Comparison of ENCODE assay signal across 8 cellular contexts in the genomic region with DNA sequence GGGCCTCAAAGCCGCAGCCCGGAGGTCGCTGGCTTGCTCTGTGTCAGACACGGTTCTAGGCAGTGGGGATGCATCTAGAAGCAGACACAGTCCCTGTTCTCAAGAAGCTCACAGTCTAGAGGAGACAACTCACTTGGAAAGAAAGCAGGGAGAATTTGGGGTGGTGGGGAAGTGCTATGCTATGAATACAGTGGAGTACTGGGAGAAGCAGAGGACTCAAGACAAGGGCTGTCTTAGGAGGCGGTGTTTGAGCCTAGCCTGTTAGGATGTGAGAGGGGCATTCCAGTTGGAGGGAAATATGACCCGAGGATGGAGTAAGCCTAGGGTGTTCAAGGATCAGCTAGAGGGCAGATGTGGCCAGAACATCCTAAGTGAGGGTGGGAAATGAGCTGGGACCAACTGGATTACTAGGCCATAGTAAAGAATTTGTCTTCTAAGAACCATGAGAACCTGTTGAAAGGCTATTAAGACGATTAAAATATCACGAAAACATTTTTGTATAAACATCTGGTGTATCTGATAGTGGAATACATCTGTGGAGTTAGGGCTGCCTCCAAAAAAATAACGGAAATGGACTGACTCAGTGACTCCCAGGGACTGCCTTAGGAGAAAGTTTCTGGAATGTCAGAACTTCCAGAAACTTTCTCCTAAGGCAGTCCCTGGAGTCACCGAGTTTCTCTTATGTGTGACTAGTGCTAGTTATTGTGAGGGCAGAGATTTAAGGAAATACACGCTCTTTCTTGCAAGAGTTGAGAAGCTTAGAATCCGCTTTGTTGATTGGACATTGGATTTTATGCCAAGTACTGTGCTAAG. TPM values are rescaled to one million over a fixed set of nuclear protein-coding genes. Genes with fewer than 3 reads are reported as not detected.
DNase-seq lines count a peak whose midpoint lies in the region; ATAC-seq and TF ChIP-seq lines count a peak whose summit lies in the region.

No MANE protein-coding gene starts in this region.

- peak; percentile 61 for ATAC-seq in activated naive CD8-positive, alpha-beta T cell treated with anti-CD3 and anti-CD28 coated beads, Interleukin-2, amount 50 U/mL, for 24 hours
- peak; percentile 52 for ATAC-seq in left ventricle myocardium superior
- ATAC-seq in psoas muscle, result peak; percentile 53 to 73 (median 59)
- ATAC-seq in HG03565 (IDR thresholded peaks at IDR 0.05; ENCODE audit: unreplicated experiment), result no peak

- H3K4me3 ChIP-seq in Loucy (ENCODE audit: low read length, poor library complexity, severe bottlenecking) (peak overlapping the region; percentile 76), psoas muscle (peak overlapping the region; percentile 94)

- H3K27me3 Mint-ChIP-seq in activated naive CD8-positive, alpha-beta T cell treated with anti-CD3 and anti-CD28 coated beads, Interleukin-2, amount 50 U/mL, for 24 hours, result peaks cover 6% of the 10 kb centered on the region

- TF ChIP-seq CTCF in Loucy (conservative IDR thresholded peaks at IDR 0.05; ENCODE audit: low read length), result no peak
- no peak for TF ChIP-seq CTCF in psoas muscle (IDR thresholded peaks at IDR 0.05)

- 21 to 28% (median 24%) methylated on average over 12 of the region's 12 CpGs for WGBS in psoas muscle, 3 donors

- H3K9me3 Mint-ChIP-seq in activated naive CD8-positive, alpha-beta T cell treated with anti-CD3 and anti-CD28 coated beads, Interleukin-2, amount 50 U/mL, for 24 hours, result no peaks in the 10 kb centered on the region

- peaks cover 49% of the 10 kb centered on the region for H3K4me1 Mint-ChIP-seq in activated naive CD8-positive, alpha-beta T cell treated with anti-CD3 and anti-CD28 coated beads, Interleukin-2, amount 50 U/mL, for 24 hours

- H3K36me3 Mint-ChIP-seq in activated naive CD8-positive, alpha-beta T cell treated with anti-CD3 and anti-CD28 coated beads, Interleukin-2, amount 50 U/mL, for 24 hours (ENCODE audit: low read depth), result peaks cover 43% of the 10 kb centered on the region

- H4K20me1 ChIP-seq in Loucy (ENCODE audit: insufficient read depth, low read length, poor library complexity, severe bottlenecking), result peaks cover 52% of the 10 kb centered on the region

- intact Hi-C loops in left ventricle myocardium superior (cut with micrococcal nuclease), result no loop called here
- intact Hi-C loops in psoas muscle (cut with DNase I), result loop anchor here in 1 of 2 donors (5.0 kb wide), 1 partner anchor 37 kb away; no protein-coding TSS in a partner anchor

- peak overlapping the region; percentile 92 for H2AFZ ChIP-seq in Loucy (ENCODE audit: low read length)

- H3K4me1 ChIP-seq in Loucy (ENCODE audit: insufficient read depth, low read length, poor library complexity, severe bottlenecking) (peaks cover 50% of the 10 kb centered on the region), psoas muscle (peaks cover 35% of the 10 kb centered on the region)

- no peaks in the 10 kb centered on the region for H3K9me2 ChIP-seq in Loucy (replicated peaks; ENCODE audit: low read depth, low read length)

- peak overlapping the region; percentile 97 for H3K4me2 ChIP-seq in Loucy (ENCODE audit: low read depth, low read length, poor library complexity, severe bottlenecking)

- no peaks in the 10 kb centered on the region for H3K9me3 ChIP-seq in Loucy (ENCODE audit: insufficient read depth, low read depth, low read length)
- no peaks in the 10 kb centered on the region for H3K9me3 ChIP-seq in psoas muscle

- peak; percentile 20 for DNase-seq in NCI-H2107 treated with DMSO at 0.1 percent for 48 hours (lab: John Stamatoyannopoulos, UW; ENCODE audit: unreplicated experiment)
- no peak for DNase-seq in NCI-H2107 (lab: John Stamatoyannopoulos, UW)
- peak; percentile 16 for DNase-seq in H4 (ENCODE audit: low spot score)
- no peak for DNase-seq in activated naive CD8-positive, alpha-beta T cell treated with anti-CD3 and anti-CD28 coated beads, Interleukin-2, amount 50 U/mL, for 24 hours
- no peak for DNase-seq in left ventricle myocardium superior
- DNase-seq in psoas muscle, result peak in 1 of 2 donors; percentile 21

- H3K27ac ChIP-seq in psoas muscle, result peak overlapping the region; percentile 97

- peak overlapping the region; percentile 85 for H3K9ac ChIP-seq in Loucy (ENCODE audit: low read depth, low read length, poor library complexity, severe bottlenecking)

- no peaks in the 10 kb centered on the region for H3F3A ChIP-seq in Loucy (ENCODE audit: low read depth)

- H3K4me3 Mint-ChIP-seq in activated naive CD8-positive, alpha-beta T cell treated with anti-CD3 and anti-CD28 coated beads, Interleukin-2, amount 50 U/mL, for 24 hours, result peak overlapping the region; percentile 86

- H3K79me2 ChIP-seq in Loucy (ENCODE audit: insufficient read depth, low read length), result peaks cover 84% of the 10 kb centered on the region

- H3K27me3 ChIP-seq in Loucy (ENCODE audit: insufficient read depth, low read length, poor library complexity, severe bottlenecking) (no peaks in the 10 kb centered on the region), psoas muscle (ENCODE audit: insufficient read depth in 3 of 3, low read length in 2 of 3) (no peaks in the 10 kb centered on the region)

- H3K36me3 ChIP-seq in Loucy (ENCODE audit: insufficient read depth, low read length) (no peaks in the 10 kb centered on the region), psoas muscle (ENCODE audit: insufficient read depth in 1 of 2, low read depth in 1 of 2) (peaks cover 3 to 20% of the 10 kb centered on the region in 2 donors)

- H3K27ac Mint-ChIP-seq in activated naive CD8-positive, alpha-beta T cell treated with anti-CD3 and anti-CD28 coated beads, Interleukin-2, amount 50 U/mL, for 24 hours, result peak overlapping the region; percentile 99

RNA-seq across cellular contexts. Expression of gene PITPNB, which starts 1.1 kb away (rescaled TPM):
- 10.3 and 14.2 TPM in 2 replicates for total RNA-seq in H4 (2014; rRNA removed; shearing (Covaris generic))
- total RNA-seq in left ventricle myocardium superior (47.7 TPM), psoas muscle (10 to 100 TPM; 29.9 to 54.5 (median 33.9) TPM)
- 10 to 100 TPM; 14.8 to 29.2 (median 23.6) TPM for polyA plus RNA-seq in psoas muscle

Comparison
In these comparisons a context has a peak if more than half of its experiments do, and no peak if none do; other contexts are left out.
1. DNase-seq: peak in NCI-H2107 treated with DMSO at 0.1 percent for 48 hours (single experiment) and H4 (single experiment); none in NCI-H2107 (single experiment), activated naive CD8-positive, alpha-beta T cell treated with anti-CD3 and anti-CD28 coated beads, Interleukin-2, amount 50 U/mL, for 24 hours (single experiment) and left ventricle myocardium superior (single experiment).